ENCODE assay signal across 1 cellular context in genomic region chr2:240960963-240961876, GRCh38.
TF ChIP-seq lines count a peak whose summit lies in the region.

No MANE protein-coding gene starts in this region.

TF ChIP-seq in HepG2, 621 proteins besides CTCF, POLR2A, EP300 and RAD21 (continued from another document):
- TF ChIP-seq SP2 (CRISPR knock-in tag; IDR thresholded peaks at IDR 0.05) (peak; percentile 43; the same call in 1 of the 2 replicates), ZNF33B (CRISPR knock-in tag; IDR thresholded peaks at IDR 0.05) (no peak), CAMTA2 (CRISPR knock-in tag; IDR thresholded peaks at IDR 0.05; ENCODE audit: borderline replicate concordance) (0 out of 2 replicates have a peak, but pooled peaks have one; percentile 66), RFX1 (IDR thresholded peaks at IDR 0.05) (peak; percentile 69), ZBTB49 (CRISPR knock-in tag; IDR thresholded peaks at IDR 0.05; ENCODE audit: borderline replicate concordance) (no peak), ZNF558 (CRISPR knock-in tag; IDR thresholded peaks at IDR 0.05; ENCODE audit: borderline replicate concordance) (peak; percentile 16; the same call in 1 of the 2 replicates), REL (CRISPR knock-in tag; conservative IDR thresholded peaks at IDR 0.05) (no peak), XRCC5 (optimal IDR thresholded peaks at IDR 0.05; ENCODE audit: low read length) (no peak), IRX3 (CRISPR knock-in tag; IDR thresholded peaks at IDR 0.05; ENCODE audit: borderline replicate concordance, low read depth) (no peak), ZNF646 (CRISPR knock-in tag; IDR thresholded peaks at IDR 0.05) (peak; percentile 93), ZNF780A (CRISPR knock-in tag; IDR thresholded peaks at IDR 0.05) (peak; percentile 77), HOXA9 (CRISPR knock-in tag; IDR thresholded peaks at IDR 0.05; ENCODE audit: borderline replicate concordance) (peak; percentile 63; the same call in 1 of the 2 replicates), SP1 (IDR thresholded peaks at IDR 0.05) (no peak), SP1 (CRISPR knock-in tag; IDR thresholded peaks at IDR 0.05) (0 out of 2 replicates have a peak, but pooled peaks have one; percentile 34), RORA (CRISPR knock-in tag; IDR thresholded peaks at IDR 0.05) (no peak), THYN1 (CRISPR knock-in tag; IDR thresholded peaks at IDR 0.05; ENCODE audit: borderline replicate concordance, low read depth) (no peak)
- TF ChIP-seq, protein P1, sequence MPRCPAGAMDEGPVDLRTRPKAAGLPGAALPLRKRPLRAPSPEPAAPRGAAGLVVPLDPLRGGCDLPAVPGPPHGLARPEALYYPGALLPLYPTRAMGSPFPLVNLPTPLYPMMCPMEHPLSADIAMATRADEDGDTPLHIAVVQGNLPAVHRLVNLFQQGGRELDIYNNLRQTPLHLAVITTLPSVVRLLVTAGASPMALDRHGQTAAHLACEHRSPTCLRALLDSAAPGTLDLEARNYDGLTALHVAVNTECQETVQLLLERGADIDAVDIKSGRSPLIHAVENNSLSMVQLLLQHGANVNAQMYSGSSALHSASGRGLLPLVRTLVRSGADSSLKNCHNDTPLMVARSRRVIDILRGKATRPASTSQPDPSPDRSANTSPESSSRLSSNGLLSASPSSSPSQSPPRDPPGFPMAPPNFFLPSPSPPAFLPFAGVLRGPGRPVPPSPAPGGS (CRISPR knock-in tag; IDR thresholded peaks at IDR 0.05), result no peak
